ENCODE assay signal across 29 cellular contexts in genomic region chr3:65376426-65376825, GRCh38.
"Had no signal": no experiment of that assay in that cellular context is flagged by ENCODE, and none has a peak within 500 bp of the region (broad histone marks: within the 10 kb centered on the region; RNA-seq: fewer than 3 reads in every experiment).

No MANE protein-coding gene starts in this region.

- H3K9me3 ChIP-seq: esophagus muscularis mucosa, gastrocnemius medialis had no signal

- H3K4me3 ChIP-seq: coronary artery, dorsolateral prefrontal cortex, esophagus muscularis mucosa, gastrocnemius medialis had no signal

- ATAC-seq: activated naive CD4-positive, alpha-beta T cell treated with anti-CD3 and anti-CD28 coated beads, Interleukin-2, amount 50 U/mL, for 72 hours; activated T-cell treated with anti-CD3 and anti-CD28 coated beads, Interleukin-2, amount 50 U/mL, for 72 hours; foreskin keratinocyte; gastrocnemius medialis; WTC11 had no signal

- H3K27ac Mint-ChIP-seq: activated CD4-positive, alpha-beta memory T cell treated with anti-CD3 and anti-CD28 coated beads, Interleukin-2, amount 10 ng/mL, durations not matched to agents 7 days and 5 days; activated CD4-positive, alpha-beta T cell treated with anti-CD3 and anti-CD28 coated beads, Interleukin-2, amount 10 ng/mL, durations not matched to agents 7 days and 5 days; activated naive CD4-positive, alpha-beta T cell treated with anti-CD3 and anti-CD28 coated beads, Interleukin-2, amount 10 ng/mL, durations not matched to agents 7 days and 5 days; activated naive CD4-positive, alpha-beta T cell treated with anti-CD3 and anti-CD28 coated beads, Interleukin-2, amount 50 U/mL, for 72 hours; activated naive CD8-positive, alpha-beta T cell treated with anti-CD3 and anti-CD28 coated beads, Interleukin-2, amount 10 ng/mL, durations not matched to agents 7 days and 5 days; activated T-cell treated with anti-CD3 and anti-CD28 coated beads, Interleukin-2, amount 50 U/mL, for 24 hours; activated T-cell treated with anti-CD3 and anti-CD28 coated beads, Interleukin-2, amount 50 U/mL, for 72 hours; dendritic cell treated with granulocyte-macrophage colony-stimulating factor and Interleukin-4, amounts not matched to agents 40 ng/mL and 50 ng/mL, for 4 days; endodermal cell; WTC11 had no signal

- H3K27me3 ChIP-seq: brain microvascular endothelial cell, dorsolateral prefrontal cortex, esophagus muscularis mucosa, foreskin keratinocyte, gastrocnemius medialis had no signal

- H3K9me3 Mint-ChIP-seq: activated T-cell treated with anti-CD3 and anti-CD28 coated beads, Interleukin-2, amount 50 U/mL, for 24 hours; WTC11 had no signal

- H3K36me3 Mint-ChIP-seq: activated naive CD4-positive, alpha-beta T cell treated with anti-CD3 and anti-CD28 coated beads, Interleukin-2, amount 10 ng/mL, durations not matched to agents 7 days and 5 days; activated naive CD4-positive, alpha-beta T cell treated with anti-CD3 and anti-CD28 coated beads, Interleukin-2, amount 50 U/mL, for 72 hours; activated naive CD8-positive, alpha-beta T cell treated with anti-CD3 and anti-CD28 coated beads, Interleukin-2, amount 10 ng/mL, durations not matched to agents 7 days and 5 days had no signal

- DNase-seq: activated CD4-positive, alpha-beta memory T cell treated with anti-CD3 and anti-CD28 coated beads, Interleukin-2, amount 10 ng/mL, durations not matched to agents 7 days and 5 days; activated CD4-positive, alpha-beta T cell treated with anti-CD3 and anti-CD28 coated beads for 1 hour; activated CD4-positive, alpha-beta T cell treated with anti-CD3 and anti-CD28 coated beads for 4 hours; activated CD4-positive, alpha-beta T cell treated with anti-CD3 and anti-CD28 coated beads, Interleukin-2, amount 10 ng/mL, durations not matched to agents 7 days and 5 days; activated CD4-positive, alpha-beta T cell treated with anti-CD3 and anti-CD28 coated beads, Interleukin-2, amount 50 U/mL, for 4 hours; activated CD8-positive, alpha-beta memory T cell treated with anti-CD3 and anti-CD28 coated beads, Interleukin-2, amount 50 U/mL, for 48 hours; activated gamma-delta T cell; activated naive CD4-positive, alpha-beta T cell; activated naive CD4-positive, alpha-beta T cell treated with anti-CD3 and anti-CD28 coated beads, Interleukin-2, amount 10 ng/mL, durations not matched to agents 7 days and 5 days; activated naive CD8-positive, alpha-beta T cell treated with anti-CD3 and anti-CD28 coated beads, Interleukin-2, amount 10 ng/mL, durations not matched to agents 7 days and 5 days; activated T-cell treated with anti-CD3 and anti-CD28 coated beads for 4 hours; activated T-cell treated with anti-CD3 and anti-CD28 coated beads, Interleukin-2, amount 50 U/mL, for 24 hours; activated T-cell treated with anti-CD3 and anti-CD28 coated beads, Interleukin-2, amount 50 U/mL, for 72 hours; amniotic stem cell; brain microvascular endothelial cell; dorsolateral prefrontal cortex; effector memory CD4-positive, alpha-beta T cell; endodermal cell; erythroblast; foreskin keratinocyte; gastrocnemius medialis; T-helper 2 cell had no signal

- H3K4me3 Mint-ChIP-seq: activated CD4-positive, alpha-beta memory T cell treated with anti-CD3 and anti-CD28 coated beads, Interleukin-2, amount 10 ng/mL, durations not matched to agents 7 days and 5 days; activated CD4-positive, alpha-beta T cell treated with anti-CD3 and anti-CD28 coated beads, Interleukin-2, amount 10 ng/mL, durations not matched to agents 7 days and 5 days; activated naive CD4-positive, alpha-beta T cell treated with anti-CD3 and anti-CD28 coated beads, Interleukin-2, amount 10 ng/mL, durations not matched to agents 7 days and 5 days; activated naive CD8-positive, alpha-beta T cell treated with anti-CD3 and anti-CD28 coated beads, Interleukin-2, amount 10 ng/mL, durations not matched to agents 7 days and 5 days; activated T-cell treated with anti-CD3 and anti-CD28 coated beads, Interleukin-2, amount 50 U/mL, for 24 hours; activated T-cell treated with anti-CD3 and anti-CD28 coated beads, Interleukin-2, amount 50 U/mL, for 72 hours; central memory CD8-positive, alpha-beta T cell; dendritic cell treated with granulocyte-macrophage colony-stimulating factor and Interleukin-4, amounts not matched to agents 40 ng/mL and 50 ng/mL, for 4 days; endodermal cell; WTC11 had no signal

- H3K27me3 Mint-ChIP-seq: activated CD4-positive, alpha-beta memory T cell treated with anti-CD3 and anti-CD28 coated beads, Interleukin-2, amount 10 ng/mL, durations not matched to agents 7 days and 5 days; activated CD4-positive, alpha-beta T cell treated with anti-CD3 and anti-CD28 coated beads, Interleukin-2, amount 10 ng/mL, durations not matched to agents 7 days and 5 days; activated naive CD4-positive, alpha-beta T cell treated with anti-CD3 and anti-CD28 coated beads, Interleukin-2, amount 10 ng/mL, durations not matched to agents 7 days and 5 days; activated naive CD8-positive, alpha-beta T cell treated with anti-CD3 and anti-CD28 coated beads, Interleukin-2, amount 10 ng/mL, durations not matched to agents 7 days and 5 days; activated T-cell treated with anti-CD3 and anti-CD28 coated beads, Interleukin-2, amount 50 U/mL, for 24 hours; central memory CD8-positive, alpha-beta T cell; dendritic cell treated with granulocyte-macrophage colony-stimulating factor and Interleukin-4, amounts not matched to agents 40 ng/mL and 50 ng/mL, for 4 days had no signal

- H3K4me1 Mint-ChIP-seq: activated CD4-positive, alpha-beta memory T cell treated with anti-CD3 and anti-CD28 coated beads, Interleukin-2, amount 10 ng/mL, durations not matched to agents 7 days and 5 days; activated CD4-positive, alpha-beta T cell treated with anti-CD3 and anti-CD28 coated beads, Interleukin-2, amount 10 ng/mL, durations not matched to agents 7 days and 5 days; activated naive CD4-positive, alpha-beta T cell treated with anti-CD3 and anti-CD28 coated beads, Interleukin-2, amount 10 ng/mL, durations not matched to agents 7 days and 5 days; activated naive CD8-positive, alpha-beta T cell treated with anti-CD3 and anti-CD28 coated beads, Interleukin-2, amount 10 ng/mL, durations not matched to agents 7 days and 5 days; central memory CD8-positive, alpha-beta T cell; WTC11 had no signal

- H3K27ac ChIP-seq: brain microvascular endothelial cell, coronary artery, dorsolateral prefrontal cortex, esophagus muscularis mucosa, foreskin keratinocyte, gastrocnemius medialis, VCaP had no signal

- H3K4me1 ChIP-seq: esophagus muscularis mucosa, foreskin keratinocyte, gastrocnemius medialis had no signal

- H3K36me3 ChIP-seq: gastrocnemius medialis had no signal
